Comparison of ENCODE assay signal across 1 cellular context in genomic region chr4:145101091-145101490, GRCh38.
TF ChIP-seq lines count a peak whose summit lies in the region.

No MANE protein-coding gene starts in this region.

TF ChIP-seq in GM12878, 131 proteins besides CTCF, POLR2A, EP300 and RAD21:
- TF ChIP-seq TARDBP (IDR thresholded peaks at IDR 0.05; ENCODE audit: borderline replicate concordance), result no peak
- TF ChIP-seq ETV6 (conservative IDR thresholded peaks at IDR 0.05 in 1 of 2, IDR thresholded peaks at IDR 0.05 in 1 of 2; ENCODE audit: borderline replicate concordance in 1 of 2, low read depth in 1 of 2), result no peak
- TF ChIP-seq ZNF217 (IDR thresholded peaks at IDR 0.05), result no peak
- no peak for TF ChIP-seq BMI1 (IDR thresholded peaks at IDR 0.05; ENCODE audit: borderline replicate concordance)
- TF ChIP-seq BCL11A (IDR thresholded peaks at IDR 0.05; ENCODE audit: low read depth, low read length), result no peak
- TF ChIP-seq SUZ12 (IDR thresholded peaks at IDR 0.05; ENCODE audit: unreplicated experiment), result no peak
- TF ChIP-seq ATF7 (IDR thresholded peaks at IDR 0.05; ENCODE audit: low read depth), result no peak
- TF ChIP-seq PML (IDR thresholded peaks at IDR 0.05; ENCODE audit: low read length), result no peak
- no peak for TF ChIP-seq HDGF (IDR thresholded peaks at IDR 0.05)
